Comparison of ENCODE assay signal across 16 cellular contexts in genomic region chr18:79476918-79477685, GRCh38.
DNase-seq lines count a peak whose midpoint lies in the region; ATAC-seq and TF ChIP-seq lines count a peak whose summit lies in the region.
"Had no signal": no experiment of that assay in that cellular context is flagged by ENCODE, and none has a peak within 500 bp of the region (broad histone marks: within the 10 kb centered on the region; RNA-seq: fewer than 3 reads in every experiment).

No MANE protein-coding gene starts in this region.

- peak; percentile 23 for DNase-seq in Ammon's horn (ENCODE audit: low spot score)
- peak in 1 of 5 donors; percentile 22 for DNase-seq in CD8-positive, alpha-beta memory T cell
- no peak for DNase-seq in naive thymus-derived CD4-positive, alpha-beta T cell
- no peak for DNase-seq in NCI-H1694 (lab: John Stamatoyannopoulos, UW)
- no peak for DNase-seq in upper lobe of left lung
- DNase-seq in mesothelial cell of epicardium (ENCODE audit: low spot score in 2 of 2, unreplicated experiment in 2 of 2) = no peak
- DNase-seq: activated CD4-positive, alpha-beta T cell treated with anti-CD3 and anti-CD28 coated beads, Interleukin-2, amount 50 U/mL, for 48 hours; AML-193; mesendoderm; NCI-H1092 treated with DMSO at 0.1 percent for 48 hours; NCI-H510A; RPMI8226; stimulated activated CD4-positive, alpha-beta T cell treated with anti-CD3 and anti-CD28 coated beads, Interleukin-1b, Interleukin-23, amount 100 ng/mL, for 48 hours; stimulated activated CD8-positive, alpha-beta memory T cell treated with anti-CD3 and anti-CD28 coated beads, Interleukin-4, amount 100 ng/mL, for 48 hours had no signal

- no peaks in the 10 kb centered on the region for H3K27me3 Mint-ChIP-seq in CD8-positive, alpha-beta memory T cell
- no peaks in the 10 kb centered on the region for H3K27me3 Mint-ChIP-seq in naive thymus-derived CD4-positive, alpha-beta T cell
- no peaks in the 10 kb centered on the region for H3K27me3 Mint-ChIP-seq in mesothelial cell of epicardium (ENCODE audit: low read depth)

- TF ChIP-seq EP300 in upper lobe of left lung (IDR thresholded peaks at IDR 0.05) = no peak

- no peak overlapping the region for H3K27ac ChIP-seq in CD8-positive, alpha-beta memory T cell (ENCODE audit: low read depth, low read length)
- H3K27ac ChIP-seq in angular gyrus (ENCODE audit: low read depth, low read length) (peak overlapping the region; percentile 67), upper lobe of left lung (no peak overlapping the region)
- H3K27ac ChIP-seq in naive thymus-derived CD4-positive, alpha-beta T cell (ENCODE audit: low read depth, low read length) = peak overlapping the region; percentile 0

- peak overlapping the region in 7 of 8 donors; percentile 13 to 94 (median 71) for H3K27ac Mint-ChIP-seq in CD8-positive, alpha-beta memory T cell
- H3K27ac Mint-ChIP-seq in naive thymus-derived CD4-positive, alpha-beta T cell = peak overlapping the region in 8 of 9 donors; percentile 45 to 87 (median 76)
- H3K27ac Mint-ChIP-seq in mesothelial cell of epicardium = no peak overlapping the region

- peaks cover 4% of the 10 kb centered on the region for H3K36me3 ChIP-seq in CD8-positive, alpha-beta memory T cell (ENCODE audit: insufficient read depth, low read length)
- H3K36me3 ChIP-seq in naive thymus-derived CD4-positive, alpha-beta T cell (ENCODE audit: control insufficient read depth in 2 of 3, insufficient read depth in 3 of 3, low read length in 3 of 3) = peaks cover 0 to 63% (median 2%) of the 10 kb centered on the region in 3 experiments
- H3K36me3 ChIP-seq in upper lobe of left lung = peaks cover 0 to 29% (median 6%) of the 10 kb centered on the region in 4 donors

- TF ChIP-seq CTCF in upper lobe of left lung (IDR thresholded peaks at IDR 0.05) (no peak), mesothelial cell of epicardium (IDR thresholded peaks at IDR 0.05; ENCODE audit: unreplicated experiment) (no peak)

- no peaks in the 10 kb centered on the region for H3K9me3 ChIP-seq in CD8-positive, alpha-beta memory T cell (ENCODE audit: low read length)
- H3K9me3 ChIP-seq in naive thymus-derived CD4-positive, alpha-beta T cell (ENCODE audit: control insufficient read depth in 2 of 3, low read length in 3 of 3) = no peaks in the 10 kb centered on the region
- no peaks in the 10 kb centered on the region for H3K9me3 ChIP-seq in upper lobe of left lung

- peaks cover 0 to 30% (median 0%) of the 10 kb centered on the region in 3 donors for H3K36me3 Mint-ChIP-seq in CD8-positive, alpha-beta memory T cell
- peaks cover 0 to 25% (median 8%) of the 10 kb centered on the region in 5 donors for H3K36me3 Mint-ChIP-seq in naive thymus-derived CD4-positive, alpha-beta T cell
- H3K36me3 Mint-ChIP-seq in mesothelial cell of epicardium = peaks cover 5% of the 10 kb centered on the region

- CTCF ChIA-PET in CD8-positive, alpha-beta memory T cell (lab: Charles Lee) = no interaction called here
- CTCF ChIA-PET in naive thymus-derived CD4-positive, alpha-beta T cell (lab: Charles Lee) = no interaction called here

- H3K4me1 ChIP-seq in CD8-positive, alpha-beta memory T cell (ENCODE audit: insufficient read depth, low read length) = peaks cover 8% of the 10 kb centered on the region
- H3K4me1 ChIP-seq in naive thymus-derived CD4-positive, alpha-beta T cell (ENCODE audit: control insufficient read depth in 2 of 2, insufficient read depth in 2 of 2, low read length in 2 of 2) = peaks cover 0 to 11% of the 10 kb centered on the region in 2 donors
- H3K4me1 ChIP-seq in upper lobe of left lung = no peaks in the 10 kb centered on the region

- TF ChIP-seq POLR2A in upper lobe of left lung (IDR thresholded peaks at IDR 0.05) = no peak

- peaks cover 7 to 18% (median 10%) of the 10 kb centered on the region in 3 donors for H3K4me1 Mint-ChIP-seq in CD8-positive, alpha-beta memory T cell
- H3K4me1 Mint-ChIP-seq in naive thymus-derived CD4-positive, alpha-beta T cell = peaks cover 2 to 23% (median 13%) of the 10 kb centered on the region in 7 donors
- H3K4me1 Mint-ChIP-seq in mesothelial cell of epicardium = no peaks in the 10 kb centered on the region

- POLR2A ChIA-PET in CD8-positive, alpha-beta memory T cell (lab: Charles Lee) = no interaction called here
- POLR2A ChIA-PET in naive thymus-derived CD4-positive, alpha-beta T cell (lab: Charles Lee) = interaction anchor here (0.7 to 1.4 kb wide), 2 partner anchors 23 to 46 kb away, joined by 5 to 6 read pairs; no protein-coding TSS in a partner anchor

- H3K9me3 Mint-ChIP-seq in CD8-positive, alpha-beta memory T cell = no peaks in the 10 kb centered on the region
- peaks cover 0 to 1% (median 0%) of the 10 kb centered on the region in 11 donors for H3K9me3 Mint-ChIP-seq in naive thymus-derived CD4-positive, alpha-beta T cell
- no peaks in the 10 kb centered on the region for H3K9me3 Mint-ChIP-seq in mesothelial cell of epicardium

- intact Hi-C loops in naive thymus-derived CD4-positive, alpha-beta T cell (cut with micrococcal nuclease) = loop anchor here in 1 of 2 donors (5.0 kb wide), 1 partner anchor 45 kb away; no protein-coding TSS in a partner anchor

- no peak overlapping the region for H3K4me3 ChIP-seq in CD8-positive, alpha-beta memory T cell (ENCODE audit: low read length)
- no peak overlapping the region for H3K4me3 ChIP-seq in naive thymus-derived CD4-positive, alpha-beta T cell (ENCODE audit: low read length)
- no peak overlapping the region for H3K4me3 ChIP-seq in upper lobe of left lung

- 80 to 88% methylated on average over 8 to 18 of the region's 18 CpGs for WGBS in upper lobe of left lung, 2 donors

- no peak overlapping the region for H3K4me3 Mint-ChIP-seq in CD8-positive, alpha-beta memory T cell
- H3K4me3 Mint-ChIP-seq in naive thymus-derived CD4-positive, alpha-beta T cell = no peak overlapping the region
- H3K4me3 Mint-ChIP-seq in mesothelial cell of epicardium = no peak overlapping the region

- H3K27me3 ChIP-seq in CD8-positive, alpha-beta memory T cell (ENCODE audit: insufficient read depth, low read length, poor library complexity, severe bottlenecking) = no peaks in the 10 kb centered on the region
- H3K27me3 ChIP-seq in naive thymus-derived CD4-positive, alpha-beta T cell (ENCODE audit: control insufficient read depth in 2 of 2, insufficient read depth in 2 of 2, low read length in 2 of 2) = no peaks in the 10 kb centered on the region
- no peaks in the 10 kb centered on the region for H3K27me3 ChIP-seq in upper lobe of left lung

- no peak for ATAC-seq in naive thymus-derived CD4-positive, alpha-beta T cell
- ATAC-seq in HG03342 (IDR thresholded peaks at IDR 0.05; ENCODE audit: unreplicated experiment) (no peak), upper lobe of left lung (ENCODE audit: low FRiP score in 2 of 2) (no peak)

Comparison
In these comparisons a context has a peak if more than half of its experiments do, and no peak if none do; other contexts are left out.
1. H3K27ac ChIP-seq: peak in angular gyrus (single experiment) and naive thymus-derived CD4-positive, alpha-beta T cell (single experiment); none in CD8-positive, alpha-beta memory T cell (single experiment) and upper lobe of left lung (0 of 4).